In genomic region chr1:156777573-156777972, GRCh38 we compare ENCODE assay signal across 1 cellular context.
TF ChIP-seq lines count a peak whose summit lies in the region.

No MANE protein-coding gene starts in this region.

TF ChIP-seq in GM12878, 131 proteins besides CTCF, POLR2A, EP300 and RAD21:
- TF ChIP-seq NFYA (IDR thresholded peaks at IDR 0.05; ENCODE audit: borderline replicate concordance, low read depth, low read length) (no peak), SPI1 (IDR thresholded peaks at IDR 0.05; ENCODE audit: borderline replicate concordance, insufficient read depth, low read depth, low read length) (no peak), KLF5 (IDR thresholded peaks at IDR 0.05; ENCODE audit: partially characterized antibody) (no peak), E2F8 (IDR thresholded peaks at IDR 0.05; ENCODE audit: low read depth, partially characterized antibody) (no peak), JUND (IDR thresholded peaks at IDR 0.05; ENCODE audit: low read depth, low read length) (no peak), E2F4 (IDR thresholded peaks at IDR 0.05; ENCODE audit: low read depth, low read length) (no peak), PRDM15 (CRISPR knock-in tag; IDR thresholded peaks at IDR 0.05) (no peak), SUPT20H (IDR thresholded peaks at IDR 0.05; ENCODE audit: borderline replicate concordance, control insufficient read depth, low read depth, low read length) (no peak), GABPA (IDR thresholded peaks at IDR 0.05; ENCODE audit: low read depth) (no peak), GATAD2B (conservative IDR thresholded peaks at IDR 0.05; ENCODE audit: low read depth) (no peak), CBX5 (IDR thresholded peaks at IDR 0.05; ENCODE audit: low read depth) (no peak), IKZF1 (conservative IDR thresholded peaks at IDR 0.05) (no peak), NKRF (conservative IDR thresholded peaks at IDR 0.05) (no peak), MEF2A (IDR thresholded peaks at IDR 0.05; ENCODE audit: insufficient read depth, low read depth, low read length) (no peak), CEBPZ (IDR thresholded peaks at IDR 0.05; ENCODE audit: low read depth, low read length) (no peak), CBX3 (IDR thresholded peaks at IDR 0.05; ENCODE audit: borderline replicate concordance, low read depth) (no peak)
